ENCODE assay signal across 25 cellular contexts in the genomic region with DNA sequence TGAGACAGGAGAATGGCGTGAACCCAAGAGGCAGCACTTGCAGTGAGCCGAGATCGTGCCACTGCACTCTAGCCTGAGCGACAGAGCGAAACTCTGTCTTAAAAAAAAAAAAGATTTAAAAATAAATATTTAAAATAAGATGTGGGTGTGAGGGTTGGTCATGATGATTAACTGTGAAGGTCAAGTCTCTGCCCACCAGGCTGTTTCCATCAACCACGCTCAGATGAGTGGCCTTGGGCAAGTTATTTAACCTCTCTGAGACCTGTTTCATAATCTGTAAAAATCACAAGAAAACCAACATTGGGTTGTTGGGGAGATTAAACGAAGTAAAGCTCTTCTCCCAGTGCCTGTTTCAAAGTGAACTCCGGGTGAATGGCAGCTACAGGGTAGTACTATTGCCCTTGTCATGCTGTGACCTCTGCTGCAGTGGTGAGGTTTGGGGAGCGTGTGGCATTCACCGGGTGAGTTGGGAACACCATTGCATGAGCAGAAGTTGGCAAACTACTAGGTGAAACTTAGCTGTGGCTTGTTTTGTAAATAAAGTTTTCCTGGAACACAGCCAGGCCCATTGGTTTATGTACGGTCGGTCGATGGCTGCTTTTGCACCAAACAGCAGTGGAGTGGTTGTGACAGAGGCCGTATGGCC.
A peak's percentile ranks its signal among the peaks of the same experiment; 100 is the strongest.
DNase-seq lines count a peak whose midpoint lies in the region; ATAC-seq, FAIRE-seq and TF ChIP-seq lines count a peak whose summit lies in the region.
"Had no signal": no experiment of that assay in that cellular context is flagged by ENCODE, and none has a peak within 500 bp of the region (broad histone marks: within the 10 kb centered on the region; RNA-seq: fewer than 3 reads in every experiment).

No MANE protein-coding gene starts in this region.

- no peak overlapping the region for H3K4me3 ChIP-seq in HUES48 (ENCODE audit: low read depth, low read length)
- no peak overlapping the region for H3K4me3 ChIP-seq in K562
- H3K4me3 ChIP-seq in lower lobe of right lung = no peak overlapping the region
- H3K4me3 ChIP-seq in transverse colon = no peak overlapping the region
- H3K4me3 ChIP-seq: breast epithelium, coronary artery had no signal

- in situ Hi-C loops in K562 (cut with MboI) = no loop called here
- in situ Hi-C loops in transverse colon (cut with MboI; ENCODE audit: low pct_ligation_motif_present in 1 of 4, low pct_unique_long_range_greater_than_20kb in 1 of 4, low sequenced_read_pairs in 3 of 4) = no loop called here

- TF ChIP-seq EP300 in K562 (IDR thresholded peaks at IDR 0.05; ENCODE audit: low read length) (no peak), transverse colon (IDR thresholded peaks at IDR 0.05; ENCODE audit: low read depth) (no peak)

- H3K27ac ChIP-seq in HUES48 (ENCODE audit: low read depth, low read length) (no peak overlapping the region), K562 (ENCODE audit: extremely low read depth, low read depth, low read length) (no peak overlapping the region), lower lobe of right lung (no peak overlapping the region), transverse colon (peak overlapping the region in 3 of 4 donors; percentile 35 to 58 (median 53))
- H3K27ac ChIP-seq: breast epithelium, coronary artery had no signal

- no peak overlapping the region for H3K4me2 ChIP-seq in K562 (ENCODE audit: insufficient read depth, low read length)

- TF ChIP-seq CTCF in K562 (IDR thresholded peaks at IDR 0.05 in 2 of 3, conservative IDR thresholded peaks at IDR 0.05 in 1 of 3; ENCODE audit: insufficient read depth in 2 of 3, low read depth in 1 of 3, low read length in 3 of 3) (no peak), lower lobe of right lung (IDR thresholded peaks at IDR 0.05) (no peak), transverse colon (IDR thresholded peaks at IDR 0.05) (no peak), HFFc6 (IDR thresholded peaks at IDR 0.05) (no peak)

- no peak for FAIRE-seq in K562 (lab: Jason Lieb, UNC)

- H3K9me1 ChIP-seq in K562 (ENCODE audit: control insufficient read depth, insufficient read depth, low read length) = no peaks in the 10 kb centered on the region

- 0 out of 2 replicates have a peak overlapping the region, but pooled peaks have one; percentile 25 for H3K9ac ChIP-seq in HUES48 (ENCODE audit: low read depth, low read length)
- no peak overlapping the region for H3K9ac ChIP-seq in K562 (ENCODE audit: insufficient read depth in 1 of 2, low read depth in 2 of 2, low read length in 2 of 2)

- ATAC-seq in K562 (no peak), lower lobe of right lung (peak; percentile 34 to 40), GM21723 (IDR thresholded peaks at IDR 0.05; ENCODE audit: unreplicated experiment) (no peak)
- ATAC-seq: SK-N-SH treated with all-trans-retinoic acid at 6 μM for 48 hours had no signal

- 0 out of 2 replicates have a peak, but pooled peaks cover 4% of the 10 kb centered on the region for H3K36me3 Mint-ChIP-seq in HFFc6 (ENCODE audit: low read depth)
- H3K36me3 Mint-ChIP-seq: activated naive CD4-positive, alpha-beta T cell treated with anti-CD3 and anti-CD28 coated beads, Interleukin-2, amount 10 ng/mL, durations not matched to agents 7 days and 5 days; memory B cell had no signal

- intact Hi-C loops in K562 (cut with micrococcal nuclease) = no loop called here
- intact Hi-C loops in lower lobe of right lung (cut with DNase I) = no loop called here
- intact Hi-C loops in transverse colon (cut with DNase I; ENCODE audit: low total_unique reads) = no loop called here

- POLR2A ChIA-PET in K562 (lab: Yijun Ruan, JAX) = interaction anchor here (0.6 kb wide), 1 partner anchor 129 kb away, joined by 3 read pairs; no protein-coding TSS in a partner anchor

- H3K27me3 ChIP-seq in HUES48 (ENCODE audit: control insufficient read depth, insufficient read depth, low read length) = no peaks in the 10 kb centered on the region
- peaks cover 8 to 12% of the 10 kb centered on the region in 2 experiments; a peak in 4 of 5 replicates for H3K27me3 ChIP-seq in K562 (ENCODE audit: control insufficient read depth in 2 of 2, insufficient read depth in 2 of 2, low read length in 2 of 2)
- no peaks in the 10 kb centered on the region for H3K27me3 ChIP-seq in lower lobe of right lung (ENCODE audit: low read depth)
- no peaks in the 10 kb centered on the region for H3K27me3 ChIP-seq in transverse colon
- H3K27me3 ChIP-seq: breast epithelium had no signal

- no peaks in the 10 kb centered on the region for H3K79me2 ChIP-seq in K562 (ENCODE audit: control insufficient read depth, insufficient read depth, low read length)

- H2AFZ ChIP-seq in K562 (ENCODE audit: low read depth, low read length) = no peak overlapping the region

- no peaks in the 10 kb centered on the region for H3K36me3 ChIP-seq in HUES48 (ENCODE audit: control insufficient read depth, insufficient read depth, low read length)
- H3K36me3 ChIP-seq in K562 (ENCODE audit: control insufficient read depth, insufficient read depth, low read length) = no peaks in the 10 kb centered on the region
- no peaks in the 10 kb centered on the region for H3K36me3 ChIP-seq in lower lobe of right lung
- no peaks in the 10 kb centered on the region for H3K36me3 ChIP-seq in transverse colon
- H3K36me3 ChIP-seq: breast epithelium had no signal

- TF ChIP-seq POLR2A in K562 (conservative IDR thresholded peaks at IDR 0.05) (no peak), transverse colon (IDR thresholded peaks at IDR 0.05) (no peak)

- DNase-seq in K562 (ENCODE audit: extremely low read depth in 1 of 4, low spot score in 3 of 4) (no peak), lower lobe of right lung (no peak), transverse colon (peak; percentile 7), HFFc6 (no peak), EL (no peak)
- DNase-seq: activated CD4-positive, alpha-beta T cell treated with anti-CD3 and anti-CD28 coated beads for 48 hours; activated naive CD4-positive, alpha-beta T cell treated with anti-CD3 and anti-CD28 coated beads, Interleukin-2, amount 10 ng/mL, durations not matched to agents 7 days and 5 days; amygdala; DMS 273 treated with DMSO at 0.1 percent for 48 hours; GOT3; Kasumi-1; kidney glomerular epithelial cell; NCI-H1694 treated with DMSO at 0.1 percent for 48 hours; occipital lobe; retina; stimulated activated CD4-positive, alpha-beta T cell treated with anti-CD3 and anti-CD28 coated beads, Interleukin-2, amount 100 ng/mL, for 48 hours; stimulated activated naive CD4-positive, alpha-beta T cell; T-helper 2 cell had no signal

- no peak for TF ChIP-seq RAD21 in K562 (CRISPR knock-in tag; conservative IDR thresholded peaks at IDR 0.05 in 1 of 2, IDR thresholded peaks at IDR 0.05 in 1 of 2)

- H3K27ac Mint-ChIP-seq in HFFc6 = no peak overlapping the region
- H3K27ac Mint-ChIP-seq: activated naive CD4-positive, alpha-beta T cell treated with anti-CD3 and anti-CD28 coated beads, Interleukin-2, amount 10 ng/mL, durations not matched to agents 7 days and 5 days; activated T-helper 1 cell treated with anti-CD3 and anti-CD28 coated beads, Interleukin-12 subunit alpha, Interleukin-12 subunit beta, Interleukin-2, Interleukin-4 antibody, amounts not matched to agents 30 ng/mL and 10 ng/mL and 1 ng/mL, durations not matched to agents 14 hours and 24 hours and 36 hours; memory B cell had no signal

- no peak overlapping the region for H3K4me3 Mint-ChIP-seq in HFFc6
- H3K4me3 Mint-ChIP-seq: activated naive CD4-positive, alpha-beta T cell treated with anti-CD3 and anti-CD28 coated beads, Interleukin-2, amount 10 ng/mL, durations not matched to agents 7 days and 5 days; activated T-helper 1 cell treated with anti-CD3 and anti-CD28 coated beads, Interleukin-12 subunit alpha, Interleukin-12 subunit beta, Interleukin-2, Interleukin-4 antibody, amounts not matched to agents 30 ng/mL and 10 ng/mL and 1 ng/mL, durations not matched to agents 14 hours and 24 hours and 36 hours; memory B cell had no signal

- no peaks in the 10 kb centered on the region for H4K20me1 ChIP-seq in K562 (replicated peaks; ENCODE audit: control insufficient read depth, insufficient read depth, low read length)

- H3K4me1 ChIP-seq in HUES48 (ENCODE audit: control insufficient read depth, insufficient read depth, low read length) = peaks cover 8% of the 10 kb centered on the region; the same call in 1 of the 2 replicates
- H3K4me1 ChIP-seq in K562 (replicated peaks in 1 of 2; ENCODE audit: control insufficient read depth in 2 of 2, insufficient read depth in 2 of 2, low read length in 2 of 2) = peaks cover 10 to 13% of the 10 kb centered on the region in 2 experiments
- H3K4me1 ChIP-seq in lower lobe of right lung = peaks cover 23% of the 10 kb centered on the region
- H3K4me1 ChIP-seq in transverse colon = peaks cover 8 to 57% (median 41%) of the 10 kb centered on the region in 4 donors
- H3K4me1 ChIP-seq: breast epithelium had no signal

- peaks cover 8% of the 10 kb centered on the region for H3K27me3 Mint-ChIP-seq in HFFc6 (ENCODE audit: insufficient read depth)

- no peaks in the 10 kb centered on the region for H3K9me3 Mint-ChIP-seq in HFFc6
- H3K9me3 Mint-ChIP-seq: activated naive CD4-positive, alpha-beta T cell treated with anti-CD3 and anti-CD28 coated beads, Interleukin-2, amount 10 ng/mL, durations not matched to agents 7 days and 5 days; activated T-helper 1 cell treated with anti-CD3 and anti-CD28 coated beads, Interleukin-12 subunit alpha, Interleukin-12 subunit beta, Interleukin-2, Interleukin-4 antibody, amounts not matched to agents 30 ng/mL and 10 ng/mL and 1 ng/mL, durations not matched to agents 14 hours and 24 hours and 36 hours; memory B cell had no signal

- 36% methylated on average over 11 of the region's 14 CpGs for WGBS in K562 (ENCODE audit: insufficient coverage, low coverage, missing lambda C conversion rate)
- WGBS in transverse colon (ENCODE audit: low coverage in 1 of 2), 2 donors = 64 to 91% methylated on average over 5 to 14 of the region's 14 CpGs

- H3K9me3 ChIP-seq in HUES48 (ENCODE audit: control insufficient read depth, insufficient read depth, low read length) (no peaks in the 10 kb centered on the region), K562 (replicated peaks; ENCODE audit: control insufficient read depth, insufficient read depth, low read depth, low read length) (no peaks in the 10 kb centered on the region), lower lobe of right lung (no peaks in the 10 kb centered on the region), transverse colon (no peaks in the 10 kb centered on the region)
- H3K9me3 ChIP-seq: breast epithelium had no signal

- BruUV-seq in K562 (replicated peaks; lab: Mats Ljungman, UMichigan) = no TSS peak

- CTCF ChIA-PET in K562 (lab: Yijun Ruan, JAX; ENCODE audit: low intra/inter-chr PET ratio) = interaction anchor here (0.7 kb wide), 1 partner anchor 868 kb away, joined by 3 read pairs; no protein-coding TSS in a partner anchor

- H3K4me1 Mint-ChIP-seq in HFFc6 (ENCODE audit: low read depth) = peaks cover 40% of the 10 kb centered on the region
- H3K4me1 Mint-ChIP-seq: activated naive CD4-positive, alpha-beta T cell treated with anti-CD3 and anti-CD28 coated beads, Interleukin-2, amount 10 ng/mL, durations not matched to agents 7 days and 5 days; memory B cell had no signal

TF ChIP-seq in K562, 482 proteins besides CTCF, POLR2A, EP300 and RAD21 (continues in another document):
- TF ChIP-seq SRSF3 (IDR thresholded peaks at IDR 0.05; ENCODE audit: insufficient read depth, low read length) = no peak

Comparison
In these comparisons a context has a peak if more than half of its experiments do, and no peak if none do; other contexts are left out.
1. H3K27ac ChIP-seq: peak in transverse colon (3 of 4); none in HUES48 (single experiment), K562 (single experiment) and lower lobe of right lung (single experiment).
2. ATAC-seq: peak in lower lobe of right lung (2 of 2); none in K562 (single experiment) and GM21723 (single experiment).